ENCODE assay signal across 24 cellular contexts in genomic region chr2:77210725-77211124, GRCh38.
"Had no signal": no experiment of that assay in that cellular context is flagged by ENCODE, and none has a peak within 500 bp of the region (broad histone marks: within the 10 kb centered on the region; RNA-seq: fewer than 3 reads in every experiment).

No MANE protein-coding gene starts in this region.

- H2AFZ ChIP-seq: hepatocyte had no signal

- H3K27ac ChIP-seq: coronary artery, dorsolateral prefrontal cortex, esophagus muscularis mucosa, foreskin keratinocyte, gastroesophageal sphincter, heart left ventricle, hepatocyte, left lung, lower lobe of right lung had no signal

- H3K79me2 ChIP-seq: hepatocyte had no signal

- H3K4me2 ChIP-seq: hepatocyte had no signal

- DNase-seq: dermis blood vessel endothelial cell; dorsolateral prefrontal cortex; effector CD4-positive, alpha-beta T cell; effector memory CD4-positive, alpha-beta T cell; foreskin keratinocyte; heart left ventricle; hypothalamus; immature natural killer cell; left cardiac atrium; left lung; left ventricle myocardium superior; lower lobe of right lung; mesenchymal stem cell; mucosa of descending colon; naive B cell had no signal

- H3K36me3 Mint-ChIP-seq: immature natural killer cell, mesothelial cell of epicardium, naive B cell had no signal

- H3K4me1 ChIP-seq: esophagus muscularis mucosa, foreskin keratinocyte, gastroesophageal sphincter, heart left ventricle, left lung, lower lobe of right lung had no signal

- H3K27me3 Mint-ChIP-seq: naive B cell had no signal

- H3K4me3 ChIP-seq: coronary artery, dorsolateral prefrontal cortex, esophagus muscularis mucosa, gastroesophageal sphincter, heart left ventricle, hepatocyte, left lung, lower lobe of right lung, mucosa of descending colon had no signal

- H3K4me3 Mint-ChIP-seq: immature natural killer cell, mesothelial cell of epicardium, naive B cell had no signal

- FAIRE-seq: colon, endothelial cell of umbilical vein, frontal cortex, keratinocyte had no signal

- H3K9me3 Mint-ChIP-seq: mesothelial cell of epicardium had no signal

- H3K27ac Mint-ChIP-seq: immature natural killer cell, mesothelial cell of epicardium, naive B cell had no signal

- H3K27me3 ChIP-seq: dorsolateral prefrontal cortex, esophagus muscularis mucosa, foreskin keratinocyte, gastroesophageal sphincter, heart left ventricle, hepatocyte, left lung had no signal

- H3K4me1 Mint-ChIP-seq: immature natural killer cell, mesothelial cell of epicardium, naive B cell had no signal

- H3K9me3 ChIP-seq: esophagus muscularis mucosa, gastroesophageal sphincter, heart left ventricle, left lung, lower lobe of right lung, mucosa of descending colon had no signal

- H3K36me3 ChIP-seq: esophagus muscularis mucosa, gastroesophageal sphincter, heart left ventricle, left lung, lower lobe of right lung had no signal
